6 cellular contexts compared by ENCODE assay signal in the genomic region with DNA sequence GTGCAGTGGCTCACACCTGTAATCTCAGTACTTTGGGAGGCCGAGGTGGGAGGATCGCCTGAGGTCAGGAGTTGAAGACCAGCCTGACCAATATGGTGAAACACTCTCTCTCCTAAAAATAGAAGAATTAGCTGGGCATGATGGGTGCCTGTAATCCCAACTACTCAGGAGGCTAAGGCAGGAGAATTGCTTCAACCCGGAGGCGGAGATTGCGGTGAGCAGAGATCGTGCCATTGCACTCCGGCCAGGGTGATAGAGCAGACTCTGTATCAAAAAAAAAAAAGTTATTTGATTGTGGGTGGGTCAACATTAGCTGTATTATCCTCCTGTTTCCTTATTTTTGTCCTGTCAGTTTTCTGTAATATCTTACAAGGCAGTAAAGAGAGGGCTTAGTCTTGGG. TPM values are rescaled to one million over a fixed set of nuclear protein-coding genes. Genes with fewer than 3 reads are reported as not detected.
"Had no signal": no experiment of that assay in that cellular context is flagged by ENCODE, and none has a peak within 500 bp of the region (broad histone marks: within the 10 kb centered on the region; RNA-seq: fewer than 3 reads in every experiment).

No MANE protein-coding gene starts in this region.

- H3K4me3 ChIP-seq: GM23338 had no signal

- ATAC-seq: GM23338 had no signal

- DNase-seq: H9, HCEC 1CT, IMR-90 had no signal

RNA-seq across cellular contexts. Expression of a gene that starts 11.9 kb away (rescaled TPM):
- total RNA-seq: GM23338, H1, H9, HT-29, IMR-90 had no signal

RNA-seq across cellular contexts. Expression of a gene that starts 53.5 kb away (rescaled TPM):
- total RNA-seq: HT-29 had no signal
